Comparison of ENCODE assay signal across 1 cellular context in the genomic region with DNA sequence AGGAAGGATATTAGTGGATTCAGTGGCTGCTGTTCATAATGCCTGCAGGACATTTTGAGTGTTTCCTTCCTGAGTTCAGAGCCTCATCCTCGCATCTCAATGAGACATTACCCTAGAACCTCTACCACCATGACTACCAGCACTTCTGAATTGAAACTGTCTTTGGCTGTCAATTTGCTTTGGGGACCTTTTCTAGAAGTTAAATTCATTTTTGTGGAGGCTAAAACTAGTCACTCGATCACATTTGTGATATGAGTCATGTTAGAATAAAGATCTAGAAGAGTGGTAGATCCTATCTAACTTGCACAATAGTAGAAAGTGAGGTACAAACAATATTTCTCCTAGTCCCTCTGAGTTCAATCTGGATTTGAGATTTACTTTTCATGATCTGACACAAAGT.
TF ChIP-seq lines count a peak whose summit lies in the region.

No MANE protein-coding gene starts in this region.

TF ChIP-seq in WTC11, 78 proteins besides CTCF, POLR2A, EP300 and RAD21 (continued from another document):
- TF ChIP-seq, protein P1, sequence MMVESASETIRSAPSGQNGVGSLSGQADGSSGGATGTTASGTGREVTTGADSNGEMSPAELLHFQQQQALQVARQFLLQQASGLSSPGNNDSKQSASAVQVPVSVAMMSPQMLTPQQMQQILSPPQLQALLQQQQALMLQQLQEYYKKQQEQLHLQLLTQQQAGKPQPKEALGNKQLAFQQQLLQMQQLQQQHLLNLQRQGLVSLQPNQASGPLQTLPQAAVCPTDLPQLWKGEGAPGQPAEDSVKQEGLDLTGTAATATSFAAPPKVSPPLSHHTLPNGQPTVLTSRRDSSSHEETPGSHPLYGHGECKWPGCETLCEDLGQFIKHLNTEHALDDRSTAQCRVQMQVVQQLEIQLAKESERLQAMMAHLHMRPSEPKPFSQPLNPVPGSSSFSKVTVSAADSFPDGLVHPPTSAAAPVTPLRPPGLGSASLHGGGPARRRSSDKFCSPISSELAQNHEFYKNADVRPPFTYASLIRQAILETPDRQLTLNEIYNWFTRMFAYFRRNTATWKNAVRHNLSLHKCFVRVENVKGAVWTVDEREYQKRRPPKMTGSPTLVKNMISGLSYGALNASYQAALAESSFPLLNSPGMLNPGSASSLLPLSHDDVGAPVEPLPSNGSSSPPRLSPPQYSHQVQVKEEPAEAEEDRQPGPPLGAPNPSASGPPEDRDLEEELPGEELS (CRISPR knock-in tag; IDR thresholded peaks at IDR 0.05) = no peak
- TF ChIP-seq TEAD4 (CRISPR knock-in tag; IDR thresholded peaks at IDR 0.05) (no peak), IRF1 (CRISPR knock-in tag; IDR thresholded peaks at IDR 0.05) (no peak), E2F4 (CRISPR knock-in tag; IDR thresholded peaks at IDR 0.05; ENCODE audit: borderline replicate concordance, low read depth) (no peak), FOXK1 (CRISPR knock-in tag; IDR thresholded peaks at IDR 0.05) (no peak), ZNF416 (CRISPR knock-in tag; IDR thresholded peaks at IDR 0.05) (no peak), ARID4B (CRISPR knock-in tag; IDR thresholded peaks at IDR 0.05; ENCODE audit: borderline replicate concordance) (no peak), NR3C1 (CRISPR knock-in tag; conservative IDR thresholded peaks at IDR 0.05; ENCODE audit: low read depth) (no peak), ZNF423 (CRISPR knock-in tag; IDR thresholded peaks at IDR 0.05) (no peak), ZNF512 (CRISPR knock-in tag; IDR thresholded peaks at IDR 0.05; ENCODE audit: borderline replicate concordance) (no peak), SMAD3 (CRISPR knock-in tag; IDR thresholded peaks at IDR 0.05; ENCODE audit: borderline replicate concordance) (no peak)
- TF ChIP-seq, protein P2, sequence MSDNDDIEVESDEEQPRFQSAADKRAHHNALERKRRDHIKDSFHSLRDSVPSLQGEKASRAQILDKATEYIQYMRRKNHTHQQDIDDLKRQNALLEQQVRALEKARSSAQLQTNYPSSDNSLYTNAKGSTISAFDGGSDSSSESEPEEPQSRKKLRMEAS (CRISPR knock-in tag; IDR thresholded peaks at IDR 0.05) = no peak
- TF ChIP-seq, protein P3, sequence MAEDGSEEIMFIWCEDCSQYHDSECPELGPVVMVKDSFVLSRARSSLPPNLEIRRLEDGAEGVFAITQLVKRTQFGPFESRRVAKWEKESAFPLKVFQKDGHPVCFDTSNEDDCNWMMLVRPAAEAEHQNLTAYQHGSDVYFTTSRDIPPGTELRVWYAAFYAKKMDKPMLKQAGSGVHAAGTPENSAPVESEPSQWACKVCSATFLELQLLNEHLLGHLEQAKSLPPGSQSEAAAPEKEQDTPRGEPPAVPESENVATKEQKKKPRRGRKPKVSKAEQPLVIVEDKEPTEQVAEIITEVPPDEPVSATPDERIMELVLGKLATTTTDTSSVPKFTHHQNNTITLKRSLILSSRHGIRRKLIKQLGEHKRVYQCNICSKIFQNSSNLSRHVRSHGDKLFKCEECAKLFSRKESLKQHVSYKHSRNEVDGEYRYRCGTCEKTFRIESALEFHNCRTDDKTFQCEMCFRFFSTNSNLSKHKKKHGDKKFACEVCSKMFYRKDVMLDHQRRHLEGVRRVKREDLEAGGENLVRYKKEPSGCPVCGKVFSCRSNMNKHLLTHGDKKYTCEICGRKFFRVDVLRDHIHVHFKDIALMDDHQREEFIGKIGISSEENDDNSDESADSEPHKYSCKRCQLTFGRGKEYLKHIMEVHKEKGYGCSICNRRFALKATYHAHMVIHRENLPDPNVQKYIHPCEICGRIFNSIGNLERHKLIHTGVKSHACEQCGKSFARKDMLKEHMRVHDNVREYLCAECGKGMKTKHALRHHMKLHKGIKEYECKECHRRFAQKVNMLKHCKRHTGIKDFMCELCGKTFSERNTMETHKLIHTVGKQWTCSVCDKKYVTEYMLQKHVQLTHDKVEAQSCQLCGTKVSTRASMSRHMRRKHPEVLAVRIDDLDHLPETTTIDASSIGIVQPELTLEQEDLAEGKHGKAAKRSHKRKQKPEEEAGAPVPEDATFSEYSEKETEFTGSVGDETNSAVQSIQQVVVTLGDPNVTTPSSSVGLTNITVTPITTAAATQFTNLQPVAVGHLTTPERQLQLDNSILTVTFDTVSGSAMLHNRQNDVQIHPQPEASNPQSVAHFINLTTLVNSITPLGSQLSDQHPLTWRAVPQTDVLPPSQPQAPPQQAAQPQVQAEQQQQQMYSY (CRISPR knock-in tag; IDR thresholded peaks at IDR 0.05) = no peak
- TF ChIP-seq, protein P4, sequence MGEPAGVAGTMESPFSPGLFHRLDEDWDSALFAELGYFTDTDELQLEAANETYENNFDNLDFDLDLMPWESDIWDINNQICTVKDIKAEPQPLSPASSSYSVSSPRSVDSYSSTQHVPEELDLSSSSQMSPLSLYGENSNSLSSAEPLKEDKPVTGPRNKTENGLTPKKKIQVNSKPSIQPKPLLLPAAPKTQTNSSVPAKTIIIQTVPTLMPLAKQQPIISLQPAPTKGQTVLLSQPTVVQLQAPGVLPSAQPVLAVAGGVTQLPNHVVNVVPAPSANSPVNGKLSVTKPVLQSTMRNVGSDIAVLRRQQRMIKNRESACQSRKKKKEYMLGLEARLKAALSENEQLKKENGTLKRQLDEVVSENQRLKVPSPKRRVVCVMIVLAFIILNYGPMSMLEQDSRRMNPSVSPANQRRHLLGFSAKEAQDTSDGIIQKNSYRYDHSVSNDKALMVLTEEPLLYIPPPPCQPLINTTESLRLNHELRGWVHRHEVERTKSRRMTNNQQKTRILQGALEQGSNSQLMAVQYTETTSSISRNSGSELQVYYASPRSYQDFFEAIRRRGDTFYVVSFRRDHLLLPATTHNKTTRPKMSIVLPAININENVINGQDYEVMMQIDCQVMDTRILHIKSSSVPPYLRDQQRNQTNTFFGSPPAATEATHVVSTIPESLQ (CRISPR knock-in tag; IDR thresholded peaks at IDR 0.05) = no peak
- TF ChIP-seq, protein P5, sequence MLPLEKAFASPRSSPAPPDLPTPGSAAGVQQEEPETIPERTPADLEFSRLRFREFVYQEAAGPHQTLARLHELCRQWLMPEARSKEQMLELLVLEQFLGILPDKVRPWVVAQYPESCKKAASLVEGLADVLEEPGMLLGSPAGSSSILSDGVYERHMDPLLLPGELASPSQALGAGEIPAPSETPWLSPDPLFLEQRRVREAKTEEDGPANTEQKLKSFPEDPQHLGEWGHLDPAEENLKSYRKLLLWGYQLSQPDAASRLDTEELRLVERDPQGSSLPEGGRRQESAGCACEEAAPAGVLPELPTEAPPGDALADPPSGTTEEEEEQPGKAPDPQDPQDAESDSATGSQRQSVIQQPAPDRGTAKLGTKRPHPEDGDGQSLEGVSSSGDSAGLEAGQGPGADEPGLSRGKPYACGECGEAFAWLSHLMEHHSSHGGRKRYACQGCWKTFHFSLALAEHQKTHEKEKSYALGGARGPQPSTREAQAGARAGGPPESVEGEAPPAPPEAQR (CRISPR knock-in tag; IDR thresholded peaks at IDR 0.05) = no peak
